In genomic region chr1:64236584-64236983, GRCh38 we compare ENCODE assay signal across 1 cellular context.
TF ChIP-seq lines count a peak whose summit lies in the region.

No MANE protein-coding gene starts in this region.

TF ChIP-seq in HEK293, 187 proteins besides CTCF, POLR2A, EP300 and RAD21 (continued from another document):
- TF ChIP-seq FEZF1 (tag by site-specific recombination; IDR thresholded peaks at IDR 0.05) (peak; percentile 89), ZNF280D (tag by site-specific recombination; IDR thresholded peaks at IDR 0.05) (no peak), ZNF18 (tag by site-specific recombination; IDR thresholded peaks at IDR 0.05) (0 out of 2 replicates have a peak, but pooled peaks have one; percentile 58), ZNF426 (tag by site-specific recombination; IDR thresholded peaks at IDR 0.05) (peak; percentile 5; the same call in 1 of the 2 replicates), ZBTB8A (tag by site-specific recombination; IDR thresholded peaks at IDR 0.05) (no peak), ZNF16 (tag by site-specific recombination; IDR thresholded peaks at IDR 0.05; ENCODE audit: low read depth) (no peak), GLIS1 (tag by site-specific recombination; IDR thresholded peaks at IDR 0.05) (peak; percentile 31; the same call in 1 of the 2 replicates), ZNF677 (tag by site-specific recombination; IDR thresholded peaks at IDR 0.05) (no peak), ZNF843 (tag by site-specific recombination; IDR thresholded peaks at IDR 0.05) (0 out of 2 replicates have a peak, but pooled peaks have one; percentile 19), ZNF548 (tag by site-specific recombination; IDR thresholded peaks at IDR 0.05) (no peak), KLF16 (tag by site-specific recombination; IDR thresholded peaks at IDR 0.05) (no peak), HOXD13 (CRISPR knock-in tag; IDR thresholded peaks at IDR 0.05; ENCODE audit: borderline replicate concordance) (no peak), ZNF561 (tag by site-specific recombination; IDR thresholded peaks at IDR 0.05; ENCODE audit: borderline replicate concordance) (peak; percentile 57; the same call in 1 of the 2 replicates), SCRT2 (tag by site-specific recombination; IDR thresholded peaks at IDR 0.05) (peak; percentile 88), WT1 (tag by site-specific recombination; IDR thresholded peaks at IDR 0.05) (peak; percentile 61; the same call in 1 of the 2 replicates), OVOL3 (tag by site-specific recombination; IDR thresholded peaks at IDR 0.05) (0 out of 2 replicates have a peak, but pooled peaks have one; percentile 68), ZNF624 (tag by site-specific recombination; IDR thresholded peaks at IDR 0.05) (no peak), MZF1 (tag by site-specific recombination; IDR thresholded peaks at IDR 0.05; ENCODE audit: borderline replicate concordance) (peak; percentile 62; the same call in 1 of the 2 replicates), GLI4 (tag by site-specific recombination; IDR thresholded peaks at IDR 0.05) (no peak), ZSCAN16 (tag by site-specific recombination; IDR thresholded peaks at IDR 0.05) (no peak), KLF1 (tag by site-specific recombination; IDR thresholded peaks at IDR 0.05) (peak; percentile 73), ZIC2 (tag by site-specific recombination; IDR thresholded peaks at IDR 0.05) (peak; percentile 63)
- TF ChIP-seq, protein P1, sequence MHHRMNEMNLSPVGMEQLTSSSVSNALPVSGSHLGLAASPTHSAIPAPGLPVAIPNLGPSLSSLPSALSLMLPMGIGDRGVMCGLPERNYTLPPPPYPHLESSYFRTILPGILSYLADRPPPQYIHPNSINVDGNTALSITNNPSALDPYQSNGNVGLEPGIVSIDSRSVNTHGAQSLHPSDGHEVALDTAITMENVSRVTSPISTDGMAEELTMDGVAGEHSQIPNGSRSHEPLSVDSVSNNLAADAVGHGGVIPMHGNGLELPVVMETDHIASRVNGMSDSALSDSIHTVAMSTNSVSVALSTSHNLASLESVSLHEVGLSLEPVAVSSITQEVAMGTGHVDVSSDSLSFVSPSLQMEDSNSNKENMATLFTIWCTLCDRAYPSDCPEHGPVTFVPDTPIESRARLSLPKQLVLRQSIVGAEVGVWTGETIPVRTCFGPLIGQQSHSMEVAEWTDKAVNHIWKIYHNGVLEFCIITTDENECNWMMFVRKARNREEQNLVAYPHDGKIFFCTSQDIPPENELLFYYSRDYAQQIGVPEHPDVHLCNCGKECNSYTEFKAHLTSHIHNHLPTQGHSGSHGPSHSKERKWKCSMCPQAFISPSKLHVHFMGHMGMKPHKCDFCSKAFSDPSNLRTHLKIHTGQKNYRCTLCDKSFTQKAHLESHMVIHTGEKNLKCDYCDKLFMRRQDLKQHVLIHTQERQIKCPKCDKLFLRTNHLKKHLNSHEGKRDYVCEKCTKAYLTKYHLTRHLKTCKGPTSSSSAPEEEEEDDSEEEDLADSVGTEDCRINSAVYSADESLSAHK (tag by site-specific recombination; IDR thresholded peaks at IDR 0.05) = peak; percentile 55; the same call in 1 of the 2 replicates
- TF ChIP-seq, protein P2, sequence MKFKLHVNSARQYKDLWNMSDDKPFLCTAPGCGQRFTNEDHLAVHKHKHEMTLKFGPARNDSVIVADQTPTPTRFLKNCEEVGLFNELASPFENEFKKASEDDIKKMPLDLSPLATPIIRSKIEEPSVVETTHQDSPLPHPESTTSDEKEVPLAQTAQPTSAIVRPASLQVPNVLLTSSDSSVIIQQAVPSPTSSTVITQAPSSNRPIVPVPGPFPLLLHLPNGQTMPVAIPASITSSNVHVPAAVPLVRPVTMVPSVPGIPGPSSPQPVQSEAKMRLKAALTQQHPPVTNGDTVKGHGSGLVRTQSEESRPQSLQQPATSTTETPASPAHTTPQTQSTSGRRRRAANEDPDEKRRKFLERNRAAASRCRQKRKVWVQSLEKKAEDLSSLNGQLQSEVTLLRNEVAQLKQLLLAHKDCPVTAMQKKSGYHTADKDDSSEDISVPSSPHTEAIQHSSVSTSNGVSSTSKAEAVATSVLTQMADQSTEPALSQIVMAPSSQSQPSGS (tag by site-specific recombination; IDR thresholded peaks at IDR 0.05; ENCODE audit: low read depth) = no peak
